Comparison of ENCODE assay signal across 1 cellular context in genomic region chr16:3264137-3265036, GRCh38.
TF ChIP-seq lines count a peak whose summit lies in the region.

No MANE protein-coding gene starts in this region.

TF ChIP-seq in GM12878, 131 proteins besides CTCF, POLR2A, EP300 and RAD21 (continued from another document and continues in another):
- TF ChIP-seq PBX3 (IDR thresholded peaks at IDR 0.05; ENCODE audit: insufficient replicate concordance, low read depth, low read length) (peak; percentile 96), GABPA (IDR thresholded peaks at IDR 0.05; ENCODE audit: low read depth) (peak; percentile 54; the same call in 1 of the 2 replicates), HCFC1 (IDR thresholded peaks at IDR 0.05; ENCODE audit: low read length) (peak; percentile 40; the same call in 1 of the 2 replicates), SPI1 (IDR thresholded peaks at IDR 0.05; ENCODE audit: borderline replicate concordance, insufficient read depth, low read depth, low read length) (peak; percentile 91), ELK1 (IDR thresholded peaks at IDR 0.05; ENCODE audit: low read depth, low read length) (no peak; the same call in 1 of the 2 replicates), RFX5 (IDR thresholded peaks at IDR 0.05; ENCODE audit: low read depth, low read length) (no peak), BACH1 (IDR thresholded peaks at IDR 0.05; ENCODE audit: borderline replicate concordance) (peak; percentile 50; the same call in 1 of the 2 replicates), E2F4 (IDR thresholded peaks at IDR 0.05; ENCODE audit: low read depth, low read length) (0 out of 2 replicates have a peak, but pooled peaks have one; percentile 31), ETV6 (conservative IDR thresholded peaks at IDR 0.05 in 1 of 2, IDR thresholded peaks at IDR 0.05 in 1 of 2; ENCODE audit: borderline replicate concordance in 1 of 2, low read depth in 1 of 2) (0 out of 4 replicates have a peak, but pooled peaks of 1 of the 2 experiments have one; percentile 27), KLF5 (IDR thresholded peaks at IDR 0.05; ENCODE audit: partially characterized antibody) (peak; percentile 83), IKZF1 (conservative IDR thresholded peaks at IDR 0.05) (peak; percentile 93), CREB1 (IDR thresholded peaks at IDR 0.05; ENCODE audit: low read depth) (peak; percentile 75; the same call in 1 of the 2 replicates), CHD1 (IDR thresholded peaks at IDR 0.05; ENCODE audit: low read depth, low read length) (no peak), RB1 (IDR thresholded peaks at IDR 0.05; ENCODE audit: borderline replicate concordance) (0 out of 2 replicates have a peak, but pooled peaks have one; percentile 34), MYB (IDR thresholded peaks at IDR 0.05; ENCODE audit: borderline replicate concordance, low read depth, low read length) (no peak), SP1 (IDR thresholded peaks at IDR 0.05; ENCODE audit: low read depth, low read length) (peak; percentile 85), REST (IDR thresholded peaks at IDR 0.05; ENCODE audit: low read depth, low read length) (no peak), MYC (IDR thresholded peaks at IDR 0.05; ENCODE audit: insufficient read depth, insufficient read length, insufficient replicate concordance, low read length, severe bottlenecking) (peak; percentile 85), IKZF2 (IDR thresholded peaks at IDR 0.05) (peak; percentile 57 to 71; a peak in 3 of 4 replicates), ZBTB33 (IDR thresholded peaks at IDR 0.05) (no peak), SMC3 (IDR thresholded peaks at IDR 0.05; ENCODE audit: borderline replicate concordance, low read length) (0 out of 2 replicates have a peak, but pooled peaks have one; percentile 28), IRF4 (IDR thresholded peaks at IDR 0.05; ENCODE audit: low read depth, low read length) (no peak), E4F1 (IDR thresholded peaks at IDR 0.05; ENCODE audit: borderline replicate concordance, partially characterized antibody) (peak; percentile 28), MEF2A (IDR thresholded peaks at IDR 0.05; ENCODE audit: insufficient read depth, low read depth, low read length) (0 out of 2 replicates have a peak, but pooled peaks have one; percentile 22), KDM1A (IDR thresholded peaks at IDR 0.05; ENCODE audit: borderline replicate concordance) (no peak), ZNF687 (IDR thresholded peaks at IDR 0.05) (peak; percentile 63; the same call in 1 of the 2 replicates), CBFB (IDR thresholded peaks at IDR 0.05; ENCODE audit: low read depth) (no peak; the same call in 1 of the 2 replicates), MXI1 (IDR thresholded peaks at IDR 0.05; ENCODE audit: low read depth, low read length) (peak; percentile 84), CUX1 (IDR thresholded peaks at IDR 0.05; ENCODE audit: insufficient replicate concordance, low read depth, low read length) (no peak), TCF3 (IDR thresholded peaks at IDR 0.05; ENCODE audit: borderline replicate concordance, insufficient read depth, low read depth, low read length) (no peak), ATF7 (IDR thresholded peaks at IDR 0.05; ENCODE audit: low read depth) (no peak), MAX (IDR thresholded peaks at IDR 0.05; ENCODE audit: low read depth, low read length) (peak; percentile 82), SIX5 (IDR thresholded peaks at IDR 0.05; ENCODE audit: low read depth, low read length, severe bottlenecking) (no peak), TCF7 (IDR thresholded peaks at IDR 0.05; ENCODE audit: borderline replicate concordance) (no peak), BCL11A (IDR thresholded peaks at IDR 0.05; ENCODE audit: low read depth, low read length) (no peak)
